8 cellular contexts compared by ENCODE assay signal in genomic region chr20:56440346-56441007, GRCh38. TPM values are rescaled to one million over a fixed set of nuclear protein-coding genes. Genes with fewer than 3 reads are reported as not detected.
DNase-seq lines count a peak whose midpoint lies in the region; ATAC-seq and TF ChIP-seq lines count a peak whose summit lies in the region.

No MANE protein-coding gene starts in this region.

- H3K36me3 Mint-ChIP-seq in T-cell, result peaks cover 12% of the 10 kb centered on the region
- peaks cover 0 to 4% of the 10 kb centered on the region in 2 donors for H3K36me3 Mint-ChIP-seq in stimulated activated naive B cell treated with anti-CD40 and anti-IgM and Interleukin-4, amounts not matched to agents 10 μg/mL and 1 μg/mL and 100 μg/mL, for 72 hours

- peak; percentile 62 to 85 (median 82) for ATAC-seq in T-cell (replicated peaks in 1 of 4)
- ATAC-seq in stimulated activated naive B cell treated with anti-CD40 and anti-IgM and Interleukin-4, amounts not matched to agents 10 μg/mL and 1 μg/mL and 100 μg/mL, for 72 hours (replicated peaks), result peak; percentile 85 to 90

- H3K27me3 ChIP-seq in BE2C, result no peaks in the 10 kb centered on the region

- H3K4me1 Mint-ChIP-seq in T-cell, result peaks cover 40 to 55% (median 43%) of the 10 kb centered on the region in 3 donors
- peaks cover 16 to 23% of the 10 kb centered on the region in 2 donors for H3K4me1 Mint-ChIP-seq in stimulated activated naive B cell treated with anti-CD40 and anti-IgM and Interleukin-4, amounts not matched to agents 10 μg/mL and 1 μg/mL and 100 μg/mL, for 72 hours

- TF ChIP-seq CTCF in BE2C (IDR thresholded peaks at IDR 0.05; ENCODE audit: low read depth, low read length), result no peak

- H3K9me3 Mint-ChIP-seq in T-cell, result no peaks in the 10 kb centered on the region
- H3K9me3 Mint-ChIP-seq in stimulated activated naive B cell treated with anti-CD40 and anti-IgM and Interleukin-4, amounts not matched to agents 10 μg/mL and 1 μg/mL and 100 μg/mL, for 72 hours, result no peaks in the 10 kb centered on the region

- H3K36me3 ChIP-seq in BE2C, result no peaks in the 10 kb centered on the region

- H3K9me3 ChIP-seq in BE2C, result no peaks in the 10 kb centered on the region

- CTCF ChIA-PET in T-cell (lab: Charles Lee), result no interaction called here

- no peaks in the 10 kb centered on the region for H3K4me1 ChIP-seq in BE2C

- no peaks in the 10 kb centered on the region for H3K27me3 Mint-ChIP-seq in T-cell
- H3K27me3 Mint-ChIP-seq in stimulated activated naive B cell treated with anti-CD40 and anti-IgM and Interleukin-4, amounts not matched to agents 10 μg/mL and 1 μg/mL and 100 μg/mL, for 72 hours, result peaks cover 0 to 8% of the 10 kb centered on the region in 2 donors

- no peak overlapping the region for H3K4me3 ChIP-seq in BE2C (ENCODE audit: low read depth, low read length)

- peak overlapping the region; percentile 91 to 93 for H3K27ac Mint-ChIP-seq in T-cell
- H3K27ac Mint-ChIP-seq in stimulated activated naive B cell treated with anti-CD40 and anti-IgM and Interleukin-4, amounts not matched to agents 10 μg/mL and 1 μg/mL and 100 μg/mL, for 72 hours, result no peak overlapping the region

- peak overlapping the region; percentile 51 to 69 (median 67) for H3K4me3 Mint-ChIP-seq in T-cell
- no peak overlapping the region for H3K4me3 Mint-ChIP-seq in stimulated activated naive B cell treated with anti-CD40 and anti-IgM and Interleukin-4, amounts not matched to agents 10 μg/mL and 1 μg/mL and 100 μg/mL, for 72 hours

- POLR2A ChIA-PET in T-cell (lab: Charles Lee), result interaction anchor here in 1 of 2 donors (0.8 kb wide), 1 partner anchor 27 kb away, joined by 3 read pairs; no protein-coding TSS in a partner anchor

- DNase-seq in activated CD4-positive, alpha-beta T cell treated with anti-CD3 and anti-CD28 coated beads for 1 hour, result peak; percentile 24
- no peak for DNase-seq in activated CD4-positive, alpha-beta T cell treated with anti-CD3 and anti-CD28 coated beads, Interleukin-2, amount 50 U/mL, for 4 hours
- DNase-seq in T-cell (peak in 32 of 34 experiments; percentile 23 to 76 (median 46)), superior temporal gyrus (ENCODE audit: extremely low spot score) (no peak), BE2C (no peak), DMS53 treated with DMSO at 0.1 percent for 48 hours (lab: John Stamatoyannopoulos, UW; ENCODE audit: unreplicated experiment) (no peak)
- DNase-seq in effector CD8-positive, alpha-beta T cell (lab: John Stamatoyannopoulos, UW), result peak; percentile 13
- peak; percentile 27 for DNase-seq in stimulated activated naive B cell treated with anti-CD40 and anti-IgM and Interleukin-4, amounts not matched to agents 10 μg/mL and 1 μg/mL and 100 μg/mL, for 72 hours

RNA-seq across cellular contexts. Expression of gene RTF2, which starts 27.9 kb away (rescaled TPM):
- total RNA-seq in T-cell, result 10 to 100 TPM; 55.8 to 69.7 (median 64.8) TPM
- 237 TPM for polyA plus RNA-seq in BE2C (2012; ENCODE audit: insufficient read depth, insufficient read length, low read depth)

RNA-seq across cellular contexts. Expression of gene CASS4, which starts 28.4 kb away (rescaled TPM):
- total RNA-seq in T-cell, result 10 to 100 TPM in 3 of 5 donors, 1 to 10 TPM in 2; 8.0 to 13.8 (median 11.2) TPM
- 0.25 TPM for polyA plus RNA-seq in BE2C (2012; ENCODE audit: insufficient read depth, insufficient read length, low read depth)

RNA-seq across cellular contexts. Expression of gene CSTF1, which starts 48.0 kb away (rescaled TPM):
- 10 to 100 TPM; 17.3 to 47.7 (median 41.9) TPM for total RNA-seq in T-cell
- 48.3 TPM for polyA plus RNA-seq in BE2C (2012; ENCODE audit: insufficient read depth, insufficient read length, low read depth)

RNA-seq across cellular contexts. Expression of gene AURKA, which starts 48.5 kb away (rescaled TPM):
- total RNA-seq in T-cell, result 1 to 10 TPM; 1.3 to 2.3 (median 2.0) TPM
- polyA plus RNA-seq in BE2C (2012; ENCODE audit: insufficient read depth, insufficient read length, low read depth), result 10.9 TPM

Comparison
In these comparisons a context has a peak if more than half of its experiments do, and no peak if none do; other contexts are left out.
1. DNase-seq: peak in activated CD4-positive, alpha-beta T cell treated with anti-CD3 and anti-CD28 coated beads for 1 hour (single experiment), T-cell (32 of 34), effector CD8-positive, alpha-beta T cell (single experiment) and stimulated activated naive B cell treated with anti-CD40 and anti-IgM and Interleukin-4, amounts not matched to agents 10 μg/mL and 1 μg/mL and 100 μg/mL, for 72 hours (single experiment); none in activated CD4-positive, alpha-beta T cell treated with anti-CD3 and anti-CD28 coated beads, Interleukin-2, amount 50 U/mL, for 4 hours (0 of 2), superior temporal gyrus (single experiment), BE2C (single experiment) and DMS53 treated with DMSO at 0.1 percent for 48 hours (single experiment).
2. H3K4me3 Mint-ChIP-seq: peak in T-cell (3 of 3); none in stimulated activated naive B cell treated with anti-CD40 and anti-IgM and Interleukin-4, amounts not matched to agents 10 μg/mL and 1 μg/mL and 100 μg/mL, for 72 hours (0 of 2).